8 cellular contexts compared by ENCODE assay signal in genomic region chr5:34959323-34959722, GRCh38. TPM values are rescaled to one million over a fixed set of nuclear protein-coding genes. Genes with fewer than 3 reads are reported as not detected.
DNase-seq lines count a peak whose midpoint lies in the region; ATAC-seq and TF ChIP-seq lines count a peak whose summit lies in the region.

No MANE protein-coding gene starts in this region.

- POLR2A ChIA-PET in AG04449 (lab: Yijun Ruan, JAX), result no interaction called here

- no peaks in the 10 kb centered on the region for H3K27me3 Mint-ChIP-seq in activated T-helper 1 cell treated with anti-CD3 and anti-CD28 coated beads, Interleukin-12 subunit alpha, Interleukin-12 subunit beta, Interleukin-2, Interleukin-4 antibody, amounts not matched to agents 30 ng/mL and 10 ng/mL and 1 ng/mL, durations not matched to agents 14 hours and 24 hours and 36 hours (ENCODE audit: insufficient read depth)

- no peak overlapping the region for H3K4me3 ChIP-seq in AG04449 (ENCODE audit: low read depth, low read length)
- H3K4me3 ChIP-seq in upper lobe of right lung, result no peak overlapping the region

- peaks cover 19% of the 10 kb centered on the region for H3K36me3 Mint-ChIP-seq in activated T-helper 1 cell treated with anti-CD3 and anti-CD28 coated beads, Interleukin-12 subunit alpha, Interleukin-12 subunit beta, Interleukin-2, Interleukin-4 antibody, amounts not matched to agents 30 ng/mL and 10 ng/mL and 1 ng/mL, durations not matched to agents 14 hours and 24 hours and 36 hours (ENCODE audit: low read depth)

- H3K4me1 Mint-ChIP-seq in activated T-helper 1 cell treated with anti-CD3 and anti-CD28 coated beads, Interleukin-12 subunit alpha, Interleukin-12 subunit beta, Interleukin-2, Interleukin-4 antibody, amounts not matched to agents 30 ng/mL and 10 ng/mL and 1 ng/mL, durations not matched to agents 14 hours and 24 hours and 36 hours (ENCODE audit: low read depth), result peaks cover 27% of the 10 kb centered on the region

- H3K9me3 Mint-ChIP-seq in activated T-helper 1 cell treated with anti-CD3 and anti-CD28 coated beads, Interleukin-12 subunit alpha, Interleukin-12 subunit beta, Interleukin-2, Interleukin-4 antibody, amounts not matched to agents 30 ng/mL and 10 ng/mL and 1 ng/mL, durations not matched to agents 14 hours and 24 hours and 36 hours, result no peaks in the 10 kb centered on the region

- no peaks in the 10 kb centered on the region for H3K4me1 ChIP-seq in upper lobe of right lung

- CTCF ChIA-PET in AG04449 (lab: Yijun Ruan, JAX), result interaction anchor here (1.1 to 7.4 kb wide), 9 partner anchors 9 to 47 kb away, joined by 3 to 72 read pairs (median 5); no protein-coding TSS in a partner anchor

- intact Hi-C loops in activated T-helper 1 cell treated with anti-CD3 and anti-CD28 coated beads, Interleukin-12 subunit alpha, Interleukin-12 subunit beta, Interleukin-2, Interleukin-4 antibody, amounts not matched to agents 30 ng/mL and 10 ng/mL and 1 ng/mL, durations not matched to agents 14 hours and 24 hours and 36 hours (cut with micrococcal nuclease), result loop anchor here (2.0 kb wide), 1 partner anchor 29 kb away; no protein-coding TSS in a partner anchor
- intact Hi-C loops in upper lobe of right lung (cut with DNase I), result no loop called here

- peaks cover 13% of the 10 kb centered on the region for H3K36me3 ChIP-seq in upper lobe of right lung

- peak; percentile 90 for ATAC-seq in GM18873 (IDR thresholded peaks at IDR 0.05; ENCODE audit: low FRiP score, unreplicated experiment)
- peak; percentile 87 for ATAC-seq in HG02981 (IDR thresholded peaks at IDR 0.05; ENCODE audit: unreplicated experiment)
- ATAC-seq in upper lobe of right lung, result peak; percentile 69

- no peak overlapping the region for H3K27ac ChIP-seq in upper lobe of right lung

- peak overlapping the region; percentile 30 for H3K4me3 Mint-ChIP-seq in activated T-helper 1 cell treated with anti-CD3 and anti-CD28 coated beads, Interleukin-12 subunit alpha, Interleukin-12 subunit beta, Interleukin-2, Interleukin-4 antibody, amounts not matched to agents 30 ng/mL and 10 ng/mL and 1 ng/mL, durations not matched to agents 14 hours and 24 hours and 36 hours

- no peaks in the 10 kb centered on the region for H3K27me3 ChIP-seq in upper lobe of right lung

- H3K27ac Mint-ChIP-seq in activated T-helper 1 cell treated with anti-CD3 and anti-CD28 coated beads, Interleukin-12 subunit alpha, Interleukin-12 subunit beta, Interleukin-2, Interleukin-4 antibody, amounts not matched to agents 30 ng/mL and 10 ng/mL and 1 ng/mL, durations not matched to agents 14 hours and 24 hours and 36 hours, result no peak overlapping the region

- H3K9me3 ChIP-seq in upper lobe of right lung, result no peaks in the 10 kb centered on the region

- peak; percentile 33 for DNase-seq in AG04449 (ENCODE audit: low read depth, low spot score)
- no peak for DNase-seq in activated T-helper 1 cell treated with anti-CD3 and anti-CD28 coated beads, Interleukin-12 subunit alpha, Interleukin-12 subunit beta, Interleukin-2, Interleukin-4 antibody, amounts not matched to agents 30 ng/mL and 10 ng/mL and 1 ng/mL, durations not matched to agents 14 hours and 24 hours and 36 hours (ENCODE audit: low spot score)
- no peak for DNase-seq in upper lobe of right lung
- no peak for DNase-seq in cerebellar cortex (ENCODE audit: low spot score)
- no peak for DNase-seq in DMS 273 treated with DMSO at 0.1 percent for 48 hours (lab: John Stamatoyannopoulos, UW)
- DNase-seq in NCI-H2029 treated with DMSO at 0.1 percent for 48 hours (lab: John Stamatoyannopoulos, UW), result no peak

- TF ChIP-seq CTCF in AG04449 (IDR thresholded peaks at IDR 0.05; ENCODE audit: insufficient read depth, low read length, missing control alignments) (no peak), upper lobe of right lung (IDR thresholded peaks at IDR 0.05) (no peak)

RNA-seq across cellular contexts. Expression of gene DNAJC21, which starts 30.0 kb away (rescaled TPM):
- total RNA-seq in activated T-helper 1 cell treated with anti-CD3 and anti-CD28 coated beads, Interleukin-12 subunit alpha, Interleukin-12 subunit beta, Interleukin-2, Interleukin-4 antibody, amounts not matched to agents 30 ng/mL and 10 ng/mL and 1 ng/mL, durations not matched to agents 14 hours and 24 hours and 36 hours, result 64.0 and 67.8 TPM in 2 replicates
- 57.7 TPM for total RNA-seq in upper lobe of right lung

RNA-seq across cellular contexts. Expression of gene BRIX1, which starts 43.8 kb away (rescaled TPM):
- 110 TPM in 2 replicates for total RNA-seq in activated T-helper 1 cell treated with anti-CD3 and anti-CD28 coated beads, Interleukin-12 subunit alpha, Interleukin-12 subunit beta, Interleukin-2, Interleukin-4 antibody, amounts not matched to agents 30 ng/mL and 10 ng/mL and 1 ng/mL, durations not matched to agents 14 hours and 24 hours and 36 hours
- total RNA-seq in upper lobe of right lung, result 19.8 TPM

RNA-seq across cellular contexts. Expression of gene RAD1, which starts 44.0 kb away (rescaled TPM):
- 45.7 and 47.1 TPM in 2 replicates for total RNA-seq in activated T-helper 1 cell treated with anti-CD3 and anti-CD28 coated beads, Interleukin-12 subunit alpha, Interleukin-12 subunit beta, Interleukin-2, Interleukin-4 antibody, amounts not matched to agents 30 ng/mL and 10 ng/mL and 1 ng/mL, durations not matched to agents 14 hours and 24 hours and 36 hours
- total RNA-seq in upper lobe of right lung, result 29.1 TPM
